1 cellular context compared by ENCODE assay signal in genomic region chr1:16884487-16884886, GRCh38. TPM values are rescaled to one million over a fixed set of nuclear protein-coding genes. Genes with fewer than 3 reads are reported as not detected.
"Had no signal": no experiment of that assay in that cellular context is flagged by ENCODE, and none has a peak within 500 bp of the region (broad histone marks: within the 10 kb centered on the region; RNA-seq: fewer than 3 reads in every experiment).

No MANE protein-coding gene starts in this region.

RNA-seq across cellular contexts. Expression of gene RNU1-2, which starts 11.3 kb away (rescaled TPM):
- total RNA-seq: G401 had no signal
